1 cellular context compared by ENCODE assay signal in the genomic region with DNA sequence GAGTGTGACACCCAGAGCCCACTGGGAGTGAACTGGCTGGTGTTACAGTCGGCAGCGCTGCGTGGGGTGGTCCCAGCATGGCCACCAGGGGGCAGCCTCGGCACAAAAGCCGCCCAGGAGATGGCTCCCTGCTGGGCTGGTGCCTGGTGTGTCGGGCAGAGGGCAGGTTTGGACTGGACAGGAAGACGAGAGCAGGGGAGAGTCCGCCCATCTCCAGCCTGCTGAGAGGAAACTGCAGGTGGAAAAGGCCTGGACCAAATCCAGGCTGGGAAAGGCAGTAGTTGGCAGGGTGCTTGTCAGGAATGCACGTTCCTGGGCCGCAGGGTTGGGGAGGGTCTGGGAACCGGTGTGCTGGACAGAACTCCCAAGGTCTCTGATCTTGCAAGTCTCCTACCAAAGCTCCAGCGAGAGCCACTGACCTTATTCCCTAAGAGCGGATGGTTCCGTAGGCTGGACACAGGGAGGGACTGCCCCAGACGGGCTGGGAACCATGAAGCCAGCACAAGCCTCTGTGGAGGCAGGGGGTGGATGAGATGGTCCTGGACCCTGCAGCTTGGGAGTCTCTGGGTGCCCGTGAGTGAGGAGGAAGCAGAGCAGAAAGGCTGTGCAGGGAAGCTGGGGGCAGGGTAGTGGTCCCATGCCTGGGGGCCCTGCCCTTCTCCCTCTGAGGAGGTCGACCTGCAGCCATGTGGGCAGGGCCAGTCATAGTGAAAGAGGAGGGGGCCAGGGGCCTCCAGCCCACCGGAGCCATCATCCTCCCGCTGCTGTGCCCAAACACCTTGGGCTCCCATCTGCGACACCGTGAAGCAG.
TF ChIP-seq lines count a peak whose summit lies in the region.

No MANE protein-coding gene starts in this region.

TF ChIP-seq in SK-N-SH, 30 proteins besides CTCF, POLR2A, EP300 and RAD21 (continued from another document):
- TF ChIP-seq ZBTB33 (IDR thresholded peaks at IDR 0.05; ENCODE audit: borderline replicate concordance, low read depth): no peak
- TF ChIP-seq YY1 (IDR thresholded peaks at IDR 0.05; ENCODE audit: low read depth): no peak
- peak; percentile 99 for TF ChIP-seq SMC3 (IDR thresholded peaks at IDR 0.05; ENCODE audit: low read depth, low read length)
TF ChIP-seq in SK-N-SH: peak in this region for 5.
